In the genomic region with DNA sequence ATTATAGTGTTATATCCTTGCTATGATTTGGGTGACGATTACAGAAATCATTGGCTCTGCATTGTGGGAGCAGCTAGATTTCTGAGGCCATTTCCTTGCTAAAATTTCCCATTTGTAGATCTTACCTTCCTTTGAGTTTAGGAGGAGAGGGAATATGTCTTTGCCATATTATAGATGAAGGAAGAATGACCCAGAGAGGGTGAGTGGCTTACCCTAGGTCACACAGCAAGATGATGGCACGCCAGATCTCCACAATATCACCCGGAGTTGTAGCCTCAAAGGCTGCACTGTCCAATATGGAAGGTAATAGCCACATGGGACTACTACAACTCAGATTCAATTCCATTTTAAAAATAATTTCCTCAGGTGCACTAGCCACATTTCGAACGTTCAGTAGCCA, we compare ENCODE assay signal across 16 cellular contexts. TPM values are rescaled to one million over a fixed set of nuclear protein-coding genes. Genes with fewer than 3 reads are reported as not detected.
DNase-seq lines count a peak whose midpoint lies in the region; ATAC-seq and TF ChIP-seq lines count a peak whose summit lies in the region.
"Had no signal": no experiment of that assay in that cellular context is flagged by ENCODE, and none has a peak within 500 bp of the region (broad histone marks: within the 10 kb centered on the region; RNA-seq: fewer than 3 reads in every experiment).

No MANE protein-coding gene starts in this region.

- no peaks in the 10 kb centered on the region for H3K9me2 ChIP-seq in GM23248 (ENCODE audit: insufficient read depth)

- no peak for DNase-seq in caudate nucleus (lab: John Stamatoyannopoulos, UW)
- no peak for DNase-seq in glutamatergic neuron
- no peak for DNase-seq in SKM-1 treated with dmso at 0.1 percent for 144 hours (lab: John Stamatoyannopoulos, UW; ENCODE audit: unreplicated experiment)
- DNase-seq in GM23248, result no peak
- DNase-seq in ACHN, result no peak
- DNase-seq: C1 segment of cervical spinal cord; CD4-positive, CD25-positive, alpha-beta regulatory T cell; CD8-positive, alpha-beta memory T cell; COR-L47; DMS 273 treated with DMSO at 0.1 percent for 48 hours; H9 had no signal

- H3K79me2 ChIP-seq in GM23248 (ENCODE audit: insufficient read depth), result no peaks in the 10 kb centered on the region

- in situ Hi-C loops in GM23248 (cut with MboI), result no loop called here
- in situ Hi-C loops in ACHN (cut with HindIII; ENCODE audit: low pct_ligation_motif_present, low pct_unique_long_range_greater_than_20kb, low sequenced_read_pairs), result no loop called here

- peaks cover 15% of the 10 kb centered on the region for H3K9me3 Mint-ChIP-seq in glutamatergic neuron (ENCODE audit: unreplicated experiment)
- H3K9me3 Mint-ChIP-seq: CD8-positive, alpha-beta memory T cell; H9 had no signal

- peak overlapping the region; percentile 15 for H3K27ac Mint-ChIP-seq in glutamatergic neuron (ENCODE audit: unreplicated experiment)
- H3K27ac Mint-ChIP-seq: CD4-positive, CD25-positive, alpha-beta regulatory T cell; CD8-positive, alpha-beta memory T cell; H9 had no signal

- H3F3A ChIP-seq in GM23248 (ENCODE audit: insufficient read depth), result no peaks in the 10 kb centered on the region

- POLR2A ChIA-PET in HEK293 (lab: Yijun Ruan, JAX), result no interaction called here

- no peaks in the 10 kb centered on the region for H3K4me1 ChIP-seq in HEK293 (ENCODE audit: control insufficient read depth, insufficient read depth, low read length)
- H3K4me1 ChIP-seq in GM23248 (ENCODE audit: insufficient read depth), result no peaks in the 10 kb centered on the region

- no peak overlapping the region for H3K9ac ChIP-seq in GM23248
- H3K9ac ChIP-seq: KMS-11 had no signal

- H3K4me2 ChIP-seq in GM23248 (ENCODE audit: unreplicated experiment), result no peak overlapping the region
- H3K4me2 ChIP-seq: KMS-11 had no signal

- H3K4me3 Mint-ChIP-seq in glutamatergic neuron (ENCODE audit: unreplicated experiment), result peak overlapping the region; percentile 57
- H3K4me3 Mint-ChIP-seq: CD4-positive, CD25-positive, alpha-beta regulatory T cell; CD8-positive, alpha-beta memory T cell; H9 had no signal

- no peaks in the 10 kb centered on the region for H3K9me3 ChIP-seq in HEK293 (ENCODE audit: control insufficient read depth, insufficient read depth, low read depth, low read length)
- no peaks in the 10 kb centered on the region for H3K9me3 ChIP-seq in GM23248 (ENCODE audit: low read depth)

- H3K4me3 ChIP-seq in HEK293 (ENCODE audit: low read depth, low read length) (no peak overlapping the region), GM23248 (no peak overlapping the region)

- ATAC-seq in GM19023 (IDR thresholded peaks at IDR 0.05; ENCODE audit: unreplicated experiment), result no peak

- no peak overlapping the region for H2AFZ ChIP-seq in GM23248

- CTCF ChIA-PET in HEK293 (lab: Yijun Ruan, JAX), result interaction anchor here (0.6 to 1.5 kb wide), 5 partner anchors 8 to 308 kb away, joined by 3 to 18 read pairs (median 3); no protein-coding TSS in a partner anchor

- no peak for TF ChIP-seq CTCF in HEK293 (tag by site-specific recombination; IDR thresholded peaks at IDR 0.05)
- TF ChIP-seq CTCF in glutamatergic neuron (IDR thresholded peaks at IDR 0.05; ENCODE audit: partially characterized antibody, unreplicated experiment), result no peak

- H3K27ac ChIP-seq in HEK293 (ENCODE audit: extremely low read depth, low read depth, low read length) (no peak overlapping the region), caudate nucleus (ENCODE audit: low read depth, low read length) (peak overlapping the region; percentile 98), temporal lobe (ENCODE audit: low read depth, low read length) (peak overlapping the region; percentile 99), GM23248 (no peak overlapping the region)
- H3K27ac ChIP-seq: KMS-11 had no signal

- H3K27me3 Mint-ChIP-seq in glutamatergic neuron (ENCODE audit: unreplicated experiment), result peaks cover 22% of the 10 kb centered on the region
- H3K27me3 Mint-ChIP-seq: CD4-positive, CD25-positive, alpha-beta regulatory T cell had no signal

- H3K27me3 ChIP-seq in GM23248 (replicated peaks; ENCODE audit: insufficient read depth), result peaks cover 40% of the 10 kb centered on the region

- WGBS in GM23248 (ENCODE audit: low coverage in 1 of 2, low lambda C conversion rate in 2 of 2, missing lambda C conversion rate in 2 of 2), 2 experiments, result 76 to 86% methylated on average over 5 of the region's 5 CpGs

- no peaks in the 10 kb centered on the region for H4K20me1 ChIP-seq in GM23248 (ENCODE audit: insufficient read depth)

- no peaks in the 10 kb centered on the region for H3K36me3 Mint-ChIP-seq in glutamatergic neuron (ENCODE audit: unreplicated experiment)
- H3K36me3 Mint-ChIP-seq: CD4-positive, CD25-positive, alpha-beta regulatory T cell; CD8-positive, alpha-beta memory T cell had no signal

- peaks cover 69% of the 10 kb centered on the region for H3K4me1 Mint-ChIP-seq in glutamatergic neuron (ENCODE audit: low read depth, unreplicated experiment)
- H3K4me1 Mint-ChIP-seq: CD4-positive, CD25-positive, alpha-beta regulatory T cell; CD8-positive, alpha-beta memory T cell had no signal

- H3K36me3 ChIP-seq in HEK293 (ENCODE audit: control insufficient read depth in 2 of 2, insufficient read depth in 1 of 2, low read length in 2 of 2) (no peaks in the 10 kb centered on the region), GM23248 (ENCODE audit: low read depth) (no peaks in the 10 kb centered on the region)

TF ChIP-seq in HEK293, 187 proteins besides CTCF, POLR2A, EP300 and RAD21:
- TF ChIP-seq ZNF768 (tag by site-specific recombination; IDR thresholded peaks at IDR 0.05), result peak; percentile 69; the same call in 1 of the 2 replicates
- no peak for TF ChIP-seq ZNF404 (tag by site-specific recombination; IDR thresholded peaks at IDR 0.05)

RNA-seq across cellular contexts. Expression of a gene that starts 10.3 kb away (rescaled TPM):
- total RNA-seq in glutamatergic neuron (ENCODE audit: unreplicated experiment) (208 TPM), temporal lobe (23.4 TPM)
- not detected in 2 replicates for total RNA-seq in GM23248 (2014; rRNA removed; shearing (Covaris generic))
- polyA plus RNA-seq in GM23248 (2016; fragmentation: Nextera tagmentation; extraction: Ambion mirVana), result not detected in 2 replicates
- total RNA-seq: CD4-positive, CD25-positive, alpha-beta regulatory T cell; CD8-positive, alpha-beta memory T cell had no signal
- polyA plus RNA-seq: AG04450; CD4-positive, CD25-positive, alpha-beta regulatory T cell; CD8-positive, alpha-beta memory T cell had no signal

RNA-seq across cellular contexts. Expression of a gene that starts 31.0 kb away (rescaled TPM):
- total RNA-seq in glutamatergic neuron (ENCODE audit: unreplicated experiment), result 9.3 TPM
- total RNA-seq in temporal lobe, result 2.0 TPM
- total RNA-seq in GM23248 (2014; rRNA removed; shearing (Covaris generic)), result 0.51 and 2.2 TPM in 2 replicates
- 0.75 and 0.95 TPM in 2 replicates for polyA plus RNA-seq in GM23248 (2016; fragmentation: Nextera tagmentation; extraction: Ambion mirVana)

Comparison
In these comparisons a context has a peak if more than half of its experiments do, and no peak if none do; other contexts are left out.
1. H3K27ac ChIP-seq: peak in caudate nucleus (single experiment) and temporal lobe (single experiment); none in HEK293 (single experiment) and GM23248 (single experiment).
2. RNA of a gene that starts 10.3 kb away (total RNA-seq): 208 TPM in glutamatergic neuron (single experiment) and 23.4 TPM in temporal lobe (single experiment); not detected in GM23248; every median in the first group is over 10 times any median in the second.